8 cellular contexts compared by ENCODE assay signal in genomic region chr7:159144756-159145543, GRCh38. TPM values are rescaled to one million over a fixed set of nuclear protein-coding genes. Genes with fewer than 3 reads are reported as not detected.
A peak's percentile ranks its signal among the peaks of the same experiment; 100 is the strongest.
DNase-seq lines count a peak whose midpoint lies in the region; ATAC-seq, FAIRE-seq and TF ChIP-seq lines count a peak whose summit lies in the region.

TSS of gene VIPR2 (minus strand) at chr7:159144867. CDS start at chr7:159144771, 96 bp downstream.

- TF ChIP-seq CTCF in CD14-positive monocyte (IDR thresholded peaks at IDR 0.05) (no peak), glutamatergic neuron (IDR thresholded peaks at IDR 0.05; ENCODE audit: partially characterized antibody, unreplicated experiment) (no peak)

- H3K4me3 Mint-ChIP-seq in CD14-positive monocyte (peak within 1 kb of the TSS; percentile 34 to 84), glutamatergic neuron (ENCODE audit: unreplicated experiment) (peak within 1 kb of the TSS; percentile 85)
- H3K4me3 Mint-ChIP-seq in activated CD4-positive, alpha-beta T cell treated with anti-CD3 and anti-CD28 coated beads, Interleukin-2, amount 10 ng/mL, durations not matched to agents 7 days and 5 days = peak within 1 kb of the TSS; percentile 46

- no peak within 1 kb of the TSS for H3K23ac ChIP-seq in trophoblast cell (ENCODE audit: low read length)

- H4K91ac ChIP-seq in trophoblast cell (ENCODE audit: low read depth, low read length) = no peak within 1 kb of the TSS

- no peak within 1 kb of the TSS for H4K8ac ChIP-seq in trophoblast cell (ENCODE audit: low read depth, low read length)

- H3K4me1 ChIP-seq in trophoblast cell (ENCODE audit: control insufficient read depth in 1 of 2, insufficient read depth in 2 of 2, low read length in 2 of 2) (peaks cover 10 to 15% of the 10 kb centered on the region in 2 experiments), small intestine (ENCODE audit: control insufficient read depth in 2 of 2, insufficient read depth in 1 of 2, low read depth in 1 of 2, low read length in 1 of 2) (peaks cover 0 to 2% of the 10 kb centered on the region in 2 donors)

- H3K79me2 ChIP-seq in trophoblast cell (ENCODE audit: control insufficient read depth, insufficient read depth, low read length, poor library complexity) = no peaks in the 10 kb centered on the region

- peak within 1 kb of the TSS in 1 of 7 donors; percentile 75 for H3K27ac Mint-ChIP-seq in CD14-positive monocyte
- H3K27ac Mint-ChIP-seq in activated CD4-positive, alpha-beta T cell treated with anti-CD3 and anti-CD28 coated beads, Interleukin-2, amount 10 ng/mL, durations not matched to agents 7 days and 5 days = no peak within 1 kb of the TSS
- no peak within 1 kb of the TSS for H3K27ac Mint-ChIP-seq in glutamatergic neuron (ENCODE audit: unreplicated experiment)

- H3K79me1 ChIP-seq in trophoblast cell (ENCODE audit: low read length) = no peaks in the 10 kb centered on the region

- intact Hi-C loops in CD14-positive monocyte (cut with micrococcal nuclease) = no loop called here

- H4K12ac ChIP-seq in trophoblast cell (ENCODE audit: low read depth, low read length) = no peak within 1 kb of the TSS

- H3K4me2 ChIP-seq in trophoblast cell (ENCODE audit: low read length) = peak within 1 kb of the TSS; percentile 78

- no peak within 1 kb of the TSS for H3K14ac ChIP-seq in trophoblast cell (ENCODE audit: low read length)

- ATAC-seq in GM19395 (IDR thresholded peaks at IDR 0.05; ENCODE audit: unreplicated experiment) (no peak), GM18873 (IDR thresholded peaks at IDR 0.05; ENCODE audit: low FRiP score, unreplicated experiment) (no peak)

- WGBS in trophoblast cell (ENCODE audit: extremely low coverage, insufficient coverage, insufficient read length) = no CpG with 5 or more reads among the region's 89 CpGs
- 1 to 2% (median 2%) methylated on average over 56 to 84 of the region's 89 CpGs for WGBS in small intestine, 3 donors

- H3K9me3 ChIP-seq in trophoblast cell (ENCODE audit: insufficient read depth, low read depth, low read length) (peaks cover 8% of the 10 kb centered on the region), small intestine (ENCODE audit: control insufficient read depth, low read depth) (no peaks in the 10 kb centered on the region)

- FAIRE-seq in small intestine (lab: Jason Lieb, UNC) = no peak

- H3K4me1 Mint-ChIP-seq in CD14-positive monocyte = peaks cover 3% of the 10 kb centered on the region
- peaks cover 3% of the 10 kb centered on the region for H3K4me1 Mint-ChIP-seq in activated CD4-positive, alpha-beta T cell treated with anti-CD3 and anti-CD28 coated beads, Interleukin-2, amount 10 ng/mL, durations not matched to agents 7 days and 5 days
- peaks cover 2% of the 10 kb centered on the region for H3K4me1 Mint-ChIP-seq in glutamatergic neuron (ENCODE audit: low read depth, unreplicated experiment)

- H3K27ac ChIP-seq in trophoblast cell (ENCODE audit: low read depth, low read length) (no peak within 1 kb of the TSS), small intestine (ENCODE audit: low read depth in 1 of 2, low read length in 1 of 2) (no peak within 1 kb of the TSS)

- H3K36me3 ChIP-seq in trophoblast cell (ENCODE audit: control insufficient read depth in 1 of 2, insufficient read depth in 2 of 2, low read length in 2 of 2) (no peaks in the 10 kb centered on the region), small intestine (ENCODE audit: control insufficient read depth in 2 of 2, insufficient read depth in 2 of 2, low read length in 2 of 2) (no peaks in the 10 kb centered on the region)

- POLR2A ChIA-PET in activated CD4-positive, alpha-beta T cell treated with anti-CD3 and anti-CD28 coated beads, Interleukin-2, amount 10 ng/mL, durations not matched to agents 7 days and 5 days (lab: Charles Lee) = no interaction called here

- CTCF ChIA-PET in activated CD4-positive, alpha-beta T cell treated with anti-CD3 and anti-CD28 coated beads, Interleukin-2, amount 10 ng/mL, durations not matched to agents 7 days and 5 days (lab: Charles Lee) = no interaction called here

- no peak within 1 kb of the TSS for H2BK120ac ChIP-seq in trophoblast cell (ENCODE audit: insufficient read depth, low read length, poor library complexity)

- no peak within 1 kb of the TSS for H2BK5ac ChIP-seq in trophoblast cell (ENCODE audit: low read depth, low read length, poor library complexity)

- H2BK12ac ChIP-seq in trophoblast cell (ENCODE audit: low read length) = no peak within 1 kb of the TSS

- DNase-seq in CD14-positive monocyte (ENCODE audit: low spot score) (no peak), glutamatergic neuron (no peak), trophoblast cell (no peak), small intestine (no peak), NCI-H1930 (lab: John Stamatoyannopoulos, UW) (no peak)
- no peak for DNase-seq in activated CD4-positive, alpha-beta T cell treated with anti-CD3 and anti-CD28 coated beads, Interleukin-2, amount 10 ng/mL, durations not matched to agents 7 days and 5 days

- peak within 1 kb of the TSS; percentile 67 for H3K4me3 ChIP-seq in trophoblast cell (ENCODE audit: low read depth, low read length)
- H3K4me3 ChIP-seq in small intestine (ENCODE audit: low read depth in 1 of 2, low read length in 2 of 2) = peak within 1 kb of the TSS in 1 of 2 donors; percentile 50

- H3K27me3 Mint-ChIP-seq in CD14-positive monocyte (ENCODE audit: low read depth in 3 of 3) = peaks cover 37 to 47% (median 39%) of the 10 kb centered on the region in 3 donors
- H3K27me3 Mint-ChIP-seq in activated CD4-positive, alpha-beta T cell treated with anti-CD3 and anti-CD28 coated beads, Interleukin-2, amount 10 ng/mL, durations not matched to agents 7 days and 5 days = peaks cover 35% of the 10 kb centered on the region
- peaks cover 9% of the 10 kb centered on the region for H3K27me3 Mint-ChIP-seq in glutamatergic neuron (ENCODE audit: unreplicated experiment)

- peaks cover 0 to 5% (median 2%) of the 10 kb centered on the region in 7 donors for H3K9me3 Mint-ChIP-seq in CD14-positive monocyte
- H3K9me3 Mint-ChIP-seq in activated CD4-positive, alpha-beta T cell treated with anti-CD3 and anti-CD28 coated beads, Interleukin-2, amount 10 ng/mL, durations not matched to agents 7 days and 5 days = no peaks in the 10 kb centered on the region
- H3K9me3 Mint-ChIP-seq in glutamatergic neuron (ENCODE audit: unreplicated experiment) = peaks cover 3% of the 10 kb centered on the region

- peaks cover 17% of the 10 kb centered on the region for H3K27me3 ChIP-seq in trophoblast cell (ENCODE audit: insufficient read depth, low read length)
- peaks cover 6 to 12% of the 10 kb centered on the region in 2 donors for H3K27me3 ChIP-seq in small intestine (ENCODE audit: control insufficient read depth in 2 of 2, insufficient read depth in 2 of 2, low read length in 2 of 2)

- H3K36me3 Mint-ChIP-seq in CD14-positive monocyte = no peaks in the 10 kb centered on the region
- H3K36me3 Mint-ChIP-seq in activated CD4-positive, alpha-beta T cell treated with anti-CD3 and anti-CD28 coated beads, Interleukin-2, amount 10 ng/mL, durations not matched to agents 7 days and 5 days (ENCODE audit: low read depth) = no peaks in the 10 kb centered on the region
- H3K36me3 Mint-ChIP-seq in glutamatergic neuron (ENCODE audit: unreplicated experiment) = no peaks in the 10 kb centered on the region

- peak within 1 kb of the TSS; percentile 54 for H2AFZ ChIP-seq in trophoblast cell (ENCODE audit: insufficient read depth, low read length, poor library complexity)

- no peak within 1 kb of the TSS for H3K4ac ChIP-seq in trophoblast cell (ENCODE audit: low read depth, low read length)

- H2AK5ac ChIP-seq in trophoblast cell (ENCODE audit: low read length) = no peak within 1 kb of the TSS

- H3K9ac ChIP-seq in trophoblast cell (ENCODE audit: low read length) = no peak within 1 kb of the TSS

- no peak within 1 kb of the TSS for H3K18ac ChIP-seq in trophoblast cell (ENCODE audit: low read length)

RNA-seq across cellular contexts. Expression of gene VIPR2, which starts in this region (rescaled TPM):
- polyA plus RNA-seq in CD14-positive monocyte = not detected
- total RNA-seq in activated CD4-positive, alpha-beta T cell treated with anti-CD3 and anti-CD28 coated beads, Interleukin-2, amount 10 ng/mL, durations not matched to agents 7 days and 5 days = not detected
- not detected for total RNA-seq in glutamatergic neuron (ENCODE audit: unreplicated experiment)
- 1.1 TPM in 2 replicates for polyA plus RNA-seq in trophoblast cell (2013)
- polyA plus RNA-seq in small intestine = 1 to 10 TPM in 1 of 3 donors, under 1 TPM in 1, not detected in 1; 0.81 to 1.2 TPM
